8 cellular contexts compared by ENCODE assay signal in the genomic region with DNA sequence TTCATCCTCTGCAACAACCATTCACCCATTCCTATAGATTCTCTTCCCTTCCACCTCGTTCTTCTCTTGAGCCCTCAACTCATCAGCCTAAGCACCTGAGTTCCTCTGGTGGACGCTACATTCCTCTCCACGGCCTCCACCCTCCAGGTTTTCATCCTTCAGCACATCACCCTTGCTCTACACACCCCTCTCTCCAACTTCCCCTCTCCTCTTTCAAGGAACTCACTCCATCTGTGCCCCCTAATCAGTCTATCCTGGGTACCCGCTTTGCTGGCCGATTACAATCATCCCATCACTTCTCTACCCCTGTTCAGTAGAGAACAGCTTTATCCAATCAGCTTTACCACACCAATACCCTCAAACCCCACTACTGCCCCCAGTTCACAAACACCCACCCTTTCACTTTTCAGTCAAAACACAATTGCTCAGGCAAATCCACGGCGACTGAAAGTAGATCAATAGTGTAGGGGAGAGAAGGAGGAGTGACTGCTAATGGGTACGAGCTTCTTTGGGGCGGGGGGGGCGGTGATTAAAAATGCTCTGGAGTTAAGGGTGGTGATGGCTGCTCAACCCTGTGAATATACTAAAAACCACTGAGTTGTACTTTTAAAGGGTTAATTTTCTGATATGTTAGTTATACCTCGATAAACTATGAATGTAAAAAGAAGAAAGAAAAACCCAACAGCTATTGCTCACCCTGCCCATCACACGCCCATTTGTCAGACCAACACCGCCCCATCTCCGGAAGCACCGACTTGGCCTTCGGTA. TPM values are rescaled to one million over a fixed set of nuclear protein-coding genes. Genes with fewer than 3 reads are reported as not detected.
DNase-seq lines count a peak whose midpoint lies in the region; ATAC-seq and TF ChIP-seq lines count a peak whose summit lies in the region.

No MANE protein-coding gene starts in this region.

- H3K9me3 Mint-ChIP-seq in endothelial cell (ENCODE audit: unreplicated experiment), result no peaks in the 10 kb centered on the region
- no peaks in the 10 kb centered on the region for H3K9me3 Mint-ChIP-seq in naive thymus-derived CD8-positive, alpha-beta T cell

- H3K27me3 Mint-ChIP-seq in endothelial cell (ENCODE audit: unreplicated experiment), result peaks cover 3% of the 10 kb centered on the region
- H3K27me3 Mint-ChIP-seq in naive thymus-derived CD8-positive, alpha-beta T cell, result no peaks in the 10 kb centered on the region

- H3K9me3 ChIP-seq in WERI-Rb-1 (ENCODE audit: severe bottlenecking) (no peaks in the 10 kb centered on the region), upper lobe of right lung (no peaks in the 10 kb centered on the region)

- intact Hi-C loops in upper lobe of right lung (cut with DNase I), result no loop called here

- H3K4me1 Mint-ChIP-seq in endothelial cell (ENCODE audit: unreplicated experiment), result peaks cover 20% of the 10 kb centered on the region
- H3K4me1 Mint-ChIP-seq in naive thymus-derived CD8-positive, alpha-beta T cell, result peaks cover 22 to 58% (median 52%) of the 10 kb centered on the region in 4 donors

- peak overlapping the region; percentile 96 for H3K4me3 Mint-ChIP-seq in endothelial cell (ENCODE audit: unreplicated experiment)
- H3K4me3 Mint-ChIP-seq in naive thymus-derived CD8-positive, alpha-beta T cell, result peak overlapping the region; percentile 83 to 97 (median 92)

- H3K36me3 ChIP-seq in WERI-Rb-1, result peaks cover 2% of the 10 kb centered on the region; the same call in 1 of the 2 replicates
- H3K36me3 ChIP-seq in upper lobe of right lung, result no peaks in the 10 kb centered on the region

- ATAC-seq in HG02981 (IDR thresholded peaks at IDR 0.05; ENCODE audit: unreplicated experiment) (peak; percentile 25), upper lobe of right lung (no peak)
- peak; percentile 1 to 5 for ATAC-seq in naive thymus-derived CD8-positive, alpha-beta T cell

- POLR2A ChIA-PET in naive thymus-derived CD8-positive, alpha-beta T cell (lab: Charles Lee), result interaction anchor here (0.8 to 3.6 kb wide), 6 partner anchors 10 to 111 kb away, joined by 3 to 51 read pairs (median 4); partner anchors contain the start of gene C18orf32

- H3K27me3 ChIP-seq in WERI-Rb-1 (ENCODE audit: insufficient read depth, low read depth, severe bottlenecking) (no peaks in the 10 kb centered on the region), upper lobe of right lung (no peaks in the 10 kb centered on the region)

- peak; percentile 28 for DNase-seq in NCI-H1092 treated with DMSO at 0.1 percent for 48 hours (lab: John Stamatoyannopoulos, UW)
- DNase-seq in NCI-H1092 (lab: John Stamatoyannopoulos, UW), result no peak
- DNase-seq in WERI-Rb-1, result peak; percentile 30
- DNase-seq in endothelial cell (ENCODE audit: low spot score), result no peak
- DNase-seq in naive thymus-derived CD8-positive, alpha-beta T cell, result peak in 2 of 10 donors; percentile 3 to 7
- DNase-seq in upper lobe of right lung, result no peak
- no peak for DNase-seq in HuH-7.5 (ENCODE audit: low spot score)

- peak overlapping the region; percentile 70 for H3K4me3 ChIP-seq in WERI-Rb-1 (ENCODE audit: low read depth, low read length)
- peak overlapping the region; percentile 91 for H3K4me3 ChIP-seq in upper lobe of right lung

- H3K27ac ChIP-seq in WERI-Rb-1 (peak overlapping the region; percentile 88), upper lobe of right lung (peak overlapping the region; percentile 84)

- H3K4me1 ChIP-seq in upper lobe of right lung, result peaks cover 16% of the 10 kb centered on the region

- no peak overlapping the region for H3K27ac Mint-ChIP-seq in endothelial cell (ENCODE audit: unreplicated experiment)
- H3K27ac Mint-ChIP-seq in naive thymus-derived CD8-positive, alpha-beta T cell, result peak overlapping the region; percentile 45 to 96 (median 82)

- peaks cover 3% of the 10 kb centered on the region for H3K36me3 Mint-ChIP-seq in endothelial cell (ENCODE audit: low read depth, unreplicated experiment)
- H3K36me3 Mint-ChIP-seq in naive thymus-derived CD8-positive, alpha-beta T cell, result peaks cover 0 to 3% (median 1%) of the 10 kb centered on the region in 3 donors

- TF ChIP-seq CTCF in WERI-Rb-1 (IDR thresholded peaks at IDR 0.05; ENCODE audit: low read depth, low read length) (no peak), endothelial cell (IDR thresholded peaks at IDR 0.05; ENCODE audit: unreplicated experiment) (no peak), upper lobe of right lung (IDR thresholded peaks at IDR 0.05) (no peak)

RNA-seq across cellular contexts. Expression of gene DYM, which starts 0.9 kb away (rescaled TPM):
- total RNA-seq in endothelial cell (ENCODE audit: unreplicated experiment), result 73.6 TPM
- 10 to 100 TPM; 55.9 to 63.5 TPM for total RNA-seq in naive thymus-derived CD8-positive, alpha-beta T cell
- 10 to 100 TPM; 26.6 to 35.6 (median 33.5) TPM for polyA plus RNA-seq in naive thymus-derived CD8-positive, alpha-beta T cell
- 56.8 TPM for total RNA-seq in upper lobe of right lung

RNA-seq across cellular contexts. Expression of gene C18orf32, which starts 27.4 kb away (rescaled TPM):
- total RNA-seq in endothelial cell (ENCODE audit: unreplicated experiment) (33.2 TPM), upper lobe of right lung (53.2 TPM)
- 10 to 100 TPM; 43.3 to 57.3 TPM for total RNA-seq in naive thymus-derived CD8-positive, alpha-beta T cell
- 10 to 100 TPM; 64.3 to 82.2 (median 67.1) TPM for polyA plus RNA-seq in naive thymus-derived CD8-positive, alpha-beta T cell

RNA-seq across cellular contexts. Expression of gene RPL17, which starts 32.7 kb away (rescaled TPM):
- 2,115 TPM for total RNA-seq in endothelial cell (ENCODE audit: unreplicated experiment)
- total RNA-seq in naive thymus-derived CD8-positive, alpha-beta T cell, result 1,000 to 10,000 TPM; 2,176 to 2,255 TPM
- polyA plus RNA-seq in naive thymus-derived CD8-positive, alpha-beta T cell, result 1,000 to 10,000 TPM; 2,216 to 2,427 (median 2,221) TPM
- 1,126 TPM for total RNA-seq in upper lobe of right lung

Comparison
In these comparisons a context has a peak if more than half of its experiments do, and no peak if none do; other contexts are left out.
1. DNase-seq: peak in NCI-H1092 treated with DMSO at 0.1 percent for 48 hours (single experiment) and WERI-Rb-1 (single experiment); none in NCI-H1092 (single experiment), endothelial cell (single experiment), upper lobe of right lung (single experiment) and HuH-7.5 (single experiment).